Comparison of ENCODE assay signal across 9 cellular contexts in genomic region chr7:98210513-98211220, GRCh38. TPM values are rescaled to one million over a fixed set of nuclear protein-coding genes. Genes with fewer than 3 reads are reported as not detected.
DNase-seq lines count a peak whose midpoint lies in the region; ATAC-seq and TF ChIP-seq lines count a peak whose summit lies in the region.
"Had no signal": no experiment of that assay in that cellular context is flagged by ENCODE, and none has a peak within 500 bp of the region (broad histone marks: within the 10 kb centered on the region; RNA-seq: fewer than 3 reads in every experiment).

No MANE protein-coding gene starts in this region.

- ATAC-seq in activated T-cell treated with anti-CD3 and anti-CD28 coated beads, Interleukin-2, amount 50 U/mL, for 72 hours (replicated peaks in 1 of 2) = no peak
- ATAC-seq in WTC11 = peak; percentile 71
- ATAC-seq in HG03280 (IDR thresholded peaks at IDR 0.05; ENCODE audit: unreplicated experiment) = no peak
- no peak for ATAC-seq in HG02981 (IDR thresholded peaks at IDR 0.05; ENCODE audit: unreplicated experiment)

- no peak for TF ChIP-seq EP300 in tibial nerve (IDR thresholded peaks at IDR 0.05)

- POLR2A ChIA-PET in WTC11 (lab: Charles Lee) = no interaction called here

- no peak overlapping the region for H3K27ac ChIP-seq in iPS-18a (ENCODE audit: low read length)
- no peak overlapping the region for H3K27ac ChIP-seq in tibial nerve

- no peaks in the 10 kb centered on the region for H3K27me3 Mint-ChIP-seq in activated T-cell treated with anti-CD3 and anti-CD28 coated beads, Interleukin-2, amount 50 U/mL, for 72 hours (ENCODE audit: low read depth)
- no peaks in the 10 kb centered on the region for H3K27me3 Mint-ChIP-seq in WTC11 (ENCODE audit: low read depth)

- no peaks in the 10 kb centered on the region for H3K27me3 ChIP-seq in iPS-18a (ENCODE audit: control insufficient read depth, insufficient read depth, low read length)
- H3K27me3 ChIP-seq in tibial nerve = peaks cover 0 to 10% of the 10 kb centered on the region in 2 donors

- no peaks in the 10 kb centered on the region for H3K36me3 Mint-ChIP-seq in activated T-cell treated with anti-CD3 and anti-CD28 coated beads, Interleukin-2, amount 50 U/mL, for 72 hours (ENCODE audit: insufficient read depth in 2 of 2)
- peaks cover 13% of the 10 kb centered on the region for H3K36me3 Mint-ChIP-seq in WTC11

- no peak for TF ChIP-seq POLR2A in tibial nerve (IDR thresholded peaks at IDR 0.05)

- peaks cover 8% of the 10 kb centered on the region for H3K36me3 ChIP-seq in iPS-18a (ENCODE audit: control insufficient read depth, low read depth, low read length)
- H3K36me3 ChIP-seq in tibial nerve = peaks cover 0 to 36% (median 0%) of the 10 kb centered on the region in 3 donors

- CTCF ChIA-PET in WTC11 (lab: Charles Lee) = interaction anchor here (0.8 to 1.2 kb wide), 2 partner anchors 34 to 189 kb away, joined by 3 to 4 read pairs; no protein-coding TSS in a partner anchor

- H3K4me1 Mint-ChIP-seq in activated T-cell treated with anti-CD3 and anti-CD28 coated beads, Interleukin-2, amount 50 U/mL, for 72 hours (ENCODE audit: low read depth) = no peaks in the 10 kb centered on the region
- 0 out of 2 replicates have a peak, but pooled peaks cover 4% of the 10 kb centered on the region for H3K4me1 Mint-ChIP-seq in WTC11

- no peaks in the 10 kb centered on the region for H3K9me3 Mint-ChIP-seq in activated T-cell treated with anti-CD3 and anti-CD28 coated beads, Interleukin-2, amount 50 U/mL, for 72 hours
- no peaks in the 10 kb centered on the region for H3K9me3 Mint-ChIP-seq in WTC11

- H3K4me1 ChIP-seq in iPS-18a (ENCODE audit: control insufficient read depth, low read depth, low read length) (no peaks in the 10 kb centered on the region), tibial nerve (peaks cover 0 to 21% (median 0%) of the 10 kb centered on the region in 4 donors)

- H3K4me3 ChIP-seq in iPS-18a (ENCODE audit: low read length) = peak overlapping the region; percentile 44
- peak overlapping the region in 3 of 4 donors; percentile 18 to 41 (median 19) for H3K4me3 ChIP-seq in tibial nerve

- H3K27ac Mint-ChIP-seq in activated T-cell treated with anti-CD3 and anti-CD28 coated beads, Interleukin-2, amount 50 U/mL, for 72 hours = no peak overlapping the region
- H3K27ac Mint-ChIP-seq in WTC11 = no peak overlapping the region

- DNase-seq in activated T-cell treated with anti-CD3 and anti-CD28 coated beads, Interleukin-2, amount 50 U/mL, for 72 hours = no peak
- no peak for DNase-seq in activated T-cell treated with anti-CD3 and anti-CD28 coated beads for 4 hours
- peak; percentile 64 for DNase-seq in WTC11 (ENCODE audit: low spot score)
- DNase-seq in tibial nerve (ENCODE audit: low spot score in 2 of 2) = no peak
- DNase-seq in stimulated activated CD4-positive, alpha-beta T cell treated with anti-CD3 and anti-CD28 coated beads, Interleukin-4, amount 100 ng/mL, for 1 hour = no peak
- DNase-seq: midbrain had no signal

- no peaks in the 10 kb centered on the region for H3K9me3 ChIP-seq in iPS-18a (ENCODE audit: control insufficient read depth, low read depth, low read length)
- H3K9me3 ChIP-seq in tibial nerve = no peaks in the 10 kb centered on the region

- WGBS in tibial nerve, 2 donors = 0 to 4% methylated on average over 10 to 16 of the region's 49 CpGs

- no peak for TF ChIP-seq CTCF in WTC11 (IDR thresholded peaks at IDR 0.05)
- no peak for TF ChIP-seq CTCF in tibial nerve (IDR thresholded peaks at IDR 0.05)

- no peak overlapping the region for H3K9ac ChIP-seq in iPS-18a (ENCODE audit: low read length)

- peak overlapping the region; percentile 22 to 39 for H3K4me3 Mint-ChIP-seq in activated T-cell treated with anti-CD3 and anti-CD28 coated beads, Interleukin-2, amount 50 U/mL, for 72 hours
- H3K4me3 Mint-ChIP-seq in WTC11 = peak overlapping the region; percentile 64

TF ChIP-seq in WTC11, 78 proteins besides CTCF, POLR2A, EP300 and RAD21:
- TF ChIP-seq ZNF121 (CRISPR knock-in tag; IDR thresholded peaks at IDR 0.05) (peak; percentile 69), NR3C1 (CRISPR knock-in tag; conservative IDR thresholded peaks at IDR 0.05; ENCODE audit: low read depth) (no peak), SMAD4 (CRISPR knock-in tag; IDR thresholded peaks at IDR 0.05) (no peak), SOX15 (CRISPR knock-in tag; IDR thresholded peaks at IDR 0.05) (no peak)

RNA-seq across cellular contexts. Expression of gene BHLHA15, which starts 0.6 kb away (rescaled TPM):
- total RNA-seq in activated T-cell treated with anti-CD3 and anti-CD28 coated beads, Interleukin-2, amount 50 U/mL, for 72 hours = 1 to 10 TPM in 1 of 2 donors, under 1 TPM in 1; 0.65 to 3.3 TPM
- total RNA-seq in WTC11 (2021) (2.7 to 3.3 TPM (median 2.8 TPM) in 3 replicates), tibial nerve (not detected)

RNA-seq across cellular contexts. Expression of gene TECPR1, which starts 41.4 kb away (rescaled TPM):
- total RNA-seq in activated T-cell treated with anti-CD3 and anti-CD28 coated beads, Interleukin-2, amount 50 U/mL, for 72 hours = 10 to 100 TPM; 40.7 to 53.0 TPM
- total RNA-seq in WTC11 (2021) = 17.6 to 21.5 TPM (median 18.4 TPM) in 3 replicates
- 10 to 100 TPM; 30.8 to 72.6 (median 41.2) TPM for total RNA-seq in tibial nerve
